Comparison of ENCODE assay signal across 8 cellular contexts in genomic region chr19:35739275-35740107, GRCh38. TPM values are rescaled to one million over a fixed set of nuclear protein-coding genes. Genes with fewer than 3 reads are reported as not detected.
DNase-seq lines count a peak whose midpoint lies in the region; TF ChIP-seq lines count a peak whose summit lies in the region.

No MANE protein-coding gene starts in this region.

- DNase-seq in A673 (ENCODE audit: low spot score) (no peak), SHP77 (lab: John Stamatoyannopoulos, UW) (no peak), UCSD-AML1 (lab: John Stamatoyannopoulos, UW; ENCODE audit: unreplicated experiment) (no peak), NCI-H345 treated with DMSO at 0.1 percent for 48 hours (lab: John Stamatoyannopoulos, UW; ENCODE audit: unreplicated experiment) (no peak)
- no peak for DNase-seq in central memory CD4-positive, alpha-beta T cell

- H3K27ac Mint-ChIP-seq in brain: no peak overlapping the region

- H3K4me1 ChIP-seq in A673 (ENCODE audit: insufficient read depth, low read length, poor library complexity, severe bottlenecking) (peaks cover 2% of the 10 kb centered on the region), HEK293 (ENCODE audit: control insufficient read depth, insufficient read depth, low read length) (peaks cover 17% of the 10 kb centered on the region), mononuclear cell (ENCODE audit: insufficient read depth, low read length) (peaks cover 58% of the 10 kb centered on the region)

- H3K36me3 ChIP-seq in A673 (ENCODE audit: insufficient read depth, low read length, poor library complexity, severe bottlenecking) (peaks cover 31% of the 10 kb centered on the region), HEK293 (ENCODE audit: control insufficient read depth in 2 of 2, insufficient read depth in 1 of 2, low read length in 2 of 2) (peaks cover 61 to 69% of the 10 kb centered on the region in 2 experiments)

- H3K4me3 Mint-ChIP-seq in brain: peak overlapping the region; percentile 59 to 98 (median 69)

- BruUV-seq in A673 (replicated peaks; lab: Mats Ljungman, UMichigan): no TSS peak

- H3K27ac ChIP-seq in A673 (ENCODE audit: low read depth, low read length, poor library complexity, severe bottlenecking): peak overlapping the region; percentile 75
- H3K27ac ChIP-seq in HEK293 (ENCODE audit: extremely low read depth, low read depth, low read length): peak overlapping the region; percentile 97; the same call in 1 of the 2 replicates

- no peaks in the 10 kb centered on the region for H3K9me3 Mint-ChIP-seq in brain

- TF ChIP-seq CTCF in A673 (conservative IDR thresholded peaks at IDR 0.05; ENCODE audit: low read depth, low read length) (no peak), HEK293 (tag by site-specific recombination; IDR thresholded peaks at IDR 0.05) (no peak), brain (conservative IDR thresholded peaks at IDR 0.05) (no peak)

- H3K9me3 ChIP-seq in A673 (ENCODE audit: low read depth, low read length, poor library complexity, severe bottlenecking) (no peaks in the 10 kb centered on the region), HEK293 (ENCODE audit: control insufficient read depth, insufficient read depth, low read depth, low read length) (no peaks in the 10 kb centered on the region; the same call in 1 of the 2 replicates), mononuclear cell (ENCODE audit: low read depth, low read length) (no peaks in the 10 kb centered on the region)

- H3K27me3 ChIP-seq in A673 (replicated peaks; ENCODE audit: insufficient read depth, low read depth, low read length, poor library complexity): no peaks in the 10 kb centered on the region
- no peaks in the 10 kb centered on the region for H3K27me3 ChIP-seq in mononuclear cell (ENCODE audit: insufficient read depth, low read length)

- intact Hi-C loops in A673 (cut with micrococcal nuclease; ENCODE audit: unreplicated experiment): loop anchor here (10.0 kb wide), 1 partner anchor 195 kb away; the partner anchor contains the start of gene LRFN3

- H3K4me1 Mint-ChIP-seq in brain: peaks cover 28% of the 10 kb centered on the region

- no peaks in the 10 kb centered on the region for H3K27me3 Mint-ChIP-seq in brain

- CTCF ChIA-PET in A673 (lab: Charles Lee) (interaction anchor here (1.2 kb wide), 1 partner anchor 44 kb away, joined by 14 read pairs; no protein-coding TSS in a partner anchor), HEK293 (lab: Yijun Ruan, JAX) (interaction anchor here (0.5 to 1.6 kb wide), 4 partner anchors 9 to 192 kb away, joined by 3 to 8 read pairs (median 5); partner anchors contain the start of gene LIN37)

- POLR2A ChIA-PET in A673 (lab: Charles Lee; ENCODE audit: low non-redundant PET) (no interaction called here), HEK293 (lab: Yijun Ruan, JAX) (interaction anchor here (0.8 to 7.7 kb wide), 27 partner anchors 9 to 475 kb away, joined by 3 to 204 read pairs (median 7); partner anchors contain the start of genes ARHGAP33, COX6B1, HSPB6 and LIN37)

- H3K4me3 ChIP-seq in A673 (ENCODE audit: low read depth, low read length, poor library complexity, severe bottlenecking): peak overlapping the region; percentile 65
- peak overlapping the region; percentile 52 for H3K4me3 ChIP-seq in HEK293 (ENCODE audit: low read depth, low read length)
- peak overlapping the region; percentile 70 for H3K4me3 ChIP-seq in mononuclear cell (ENCODE audit: low read length)

- peaks cover 33% of the 10 kb centered on the region for H3K36me3 Mint-ChIP-seq in brain

TF ChIP-seq in HEK293, 187 proteins besides CTCF, POLR2A, EP300 and RAD21:
- TF ChIP-seq ZBTB48 (tag by site-specific recombination; IDR thresholded peaks at IDR 0.05): peak; percentile 86; the same call in 1 of the 2 replicates
- TF ChIP-seq KLF16 (tag by site-specific recombination; IDR thresholded peaks at IDR 0.05): no peak
- peak; percentile 72 for TF ChIP-seq ZNF600 (tag by site-specific recombination; IDR thresholded peaks at IDR 0.05)
- no peak for TF ChIP-seq ZNF26 (tag by site-specific recombination; IDR thresholded peaks at IDR 0.05)
- 0 out of 2 replicates have a peak, but pooled peaks have one; percentile 19 for TF ChIP-seq IKZF3 (tag by site-specific recombination; IDR thresholded peaks at IDR 0.05)
- peak; percentile 41; the same call in 1 of the 2 replicates for TF ChIP-seq ZNF341 (tag by site-specific recombination; IDR thresholded peaks at IDR 0.05; ENCODE audit: low read depth)
- no peak for TF ChIP-seq HOXA7 (CRISPR knock-in tag; IDR thresholded peaks at IDR 0.05; ENCODE audit: borderline replicate concordance)
- peak; percentile 62; the same call in 1 of the 2 replicates for TF ChIP-seq ZNF223 (tag by site-specific recombination; IDR thresholded peaks at IDR 0.05)
- TF ChIP-seq ZBTB17 (tag by site-specific recombination; IDR thresholded peaks at IDR 0.05): peak; percentile 34
- TF ChIP-seq HIC1 (tag by site-specific recombination; IDR thresholded peaks at IDR 0.05): peak; percentile 27; the same call in 1 of the 2 replicates

RNA-seq across cellular contexts. Expression of gene IGFLR1, which starts 2.8 kb away (rescaled TPM):
- total RNA-seq in A673 (2021): 4.9 and 5.8 TPM in 2 replicates
- 11.2 TPM for polyA plus RNA-seq in brain (ENCODE audit: insufficient read depth, low read depth, low replicate concordance)
- total RNA-seq in mononuclear cell: 8.7 TPM

RNA-seq across cellular contexts. Expression of gene U2AF1L4, which starts 5.7 kb away (rescaled TPM):
- 20.4 and 21.0 TPM in 2 replicates for total RNA-seq in A673 (2021)
- polyA plus RNA-seq in brain (ENCODE audit: insufficient read depth, low read depth, low replicate concordance): 20.6 TPM
- total RNA-seq in mononuclear cell: 18.4 TPM

RNA-seq across cellular contexts. Expression of gene PSENEN, which starts 6.0 kb away (rescaled TPM):
- total RNA-seq in A673 (2021): 58.8 and 67.7 TPM in 2 replicates
- polyA plus RNA-seq in brain (ENCODE audit: insufficient read depth, low read depth, low replicate concordance): 153 TPM
- 8.0 TPM for total RNA-seq in mononuclear cell

RNA-seq across cellular contexts. Expression of gene LIN37, which starts 8.9 kb away (rescaled TPM):
- total RNA-seq in A673 (2021) (11.3 and 13.2 TPM in 2 replicates), mononuclear cell (1.9 TPM)
- polyA plus RNA-seq in brain (ENCODE audit: insufficient read depth, low read depth, low replicate concordance): 21.2 TPM

RNA-seq across cellular contexts. Expression of gene HSPB6, which starts 17.3 kb away (rescaled TPM):
- total RNA-seq in A673 (2021) (0.50 TPM in 1 of 2 replicates, not detected in the other), mononuclear cell (not detected)
- polyA plus RNA-seq in brain (ENCODE audit: insufficient read depth, low read depth, low replicate concordance): 25.1 TPM
